24 cellular contexts compared by ENCODE assay signal in the genomic region with DNA sequence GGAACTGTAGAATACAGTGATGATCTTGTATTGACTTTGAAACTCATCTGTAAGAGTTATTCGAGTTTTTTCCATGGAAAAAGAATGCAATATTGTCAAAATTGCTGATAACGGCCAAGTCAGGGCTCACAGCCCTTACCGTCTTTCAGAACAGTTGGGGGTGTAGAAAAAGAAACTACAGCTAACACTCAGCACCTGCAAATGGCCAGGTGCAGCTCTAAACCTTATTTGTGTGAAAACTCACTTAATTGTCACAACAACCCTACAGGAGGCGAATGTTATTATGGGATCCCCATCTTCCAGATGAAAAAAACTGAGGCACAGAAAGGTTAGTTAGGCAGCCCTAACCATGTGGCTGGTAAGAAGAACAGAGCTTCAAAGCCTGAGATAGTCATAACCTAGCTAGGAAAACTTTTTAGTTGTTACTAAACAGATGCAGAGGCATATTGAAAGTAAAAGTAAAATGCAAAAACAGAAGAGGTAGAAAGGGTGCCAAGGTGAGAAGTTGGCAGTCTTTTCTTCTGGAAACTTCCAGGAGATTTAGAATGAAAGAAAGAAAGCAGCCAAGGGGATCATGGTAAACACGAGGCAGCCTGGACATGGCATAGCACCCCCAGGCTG.
"Had no signal": no experiment of that assay in that cellular context is flagged by ENCODE, and none has a peak within 500 bp of the region (broad histone marks: within the 10 kb centered on the region; RNA-seq: fewer than 3 reads in every experiment).

No MANE protein-coding gene starts in this region.

- H3K9ac ChIP-seq: neural progenitor cell, parathyroid adenoma had no signal

- H3K27ac ChIP-seq: left ventricle myocardium inferior, neural progenitor cell, neutrophil, parathyroid adenoma, right atrium auricular region, right lobe of liver, tibial nerve, uterus had no signal

- H3K36me3 ChIP-seq: left ventricle myocardium inferior, neural progenitor cell, neutrophil, right atrium auricular region, right lobe of liver, tibial nerve, uterus had no signal

- H3K27me3 ChIP-seq: neural progenitor cell, neutrophil, right atrium auricular region, right lobe of liver, tibial nerve, uterus had no signal

- H3K9me3 ChIP-seq: left ventricle myocardium inferior, neutrophil, right atrium auricular region, right lobe of liver, tibial nerve, uterus had no signal

- H3K4me1 ChIP-seq: left ventricle myocardium inferior, neural progenitor cell, parathyroid adenoma, right atrium auricular region, right lobe of liver, tibial nerve, uterus had no signal

- ATAC-seq: natural killer cell; right lobe of liver; stimulated activated memory B cell treated with anti-CD40 and anti-IgM and Interleukin-4, amounts not matched to agents 10 μg/mL and 1 μg/mL and 100 μg/mL, for 72 hours; stimulated activated naive CD8-positive, alpha-beta T cell treated with anti-CD3 and anti-CD28 coated beads, Interleukin-15, amount 100 ng/mL, for 72 hours had no signal

- DNase-seq: islet precursor cell; left ventricle myocardium inferior; mesendoderm; naive B cell; natural killer cell; nephron progenitor cell; occipital lobe; right lobe of liver; stimulated activated CD4-positive, alpha-beta T cell treated with anti-CD3 and anti-CD28 coated beads, Interleukin-1b, Interleukin-23, amount 100 ng/mL, for 48 hours; stimulated activated CD4-positive, alpha-beta T cell treated with anti-CD3 and anti-CD28 coated beads, Interleukin-2, amount 100 ng/mL, for 48 hours; stimulated activated CD4-positive, alpha-beta T cell treated with anti-CD3 and anti-CD28 coated beads, Interleukin-4, amount 100 ng/mL, for 4 hours; stimulated activated CD8-positive, alpha-beta memory T cell treated with anti-CD3 and anti-CD28 coated beads, Interleukin-4, amount 100 ng/mL, for 48 hours; stimulated activated naive CD4-positive, alpha-beta T cell treated with Interleukin-2 at 50 U/mL for 16 hours; stimulated activated naive CD8-positive, alpha-beta T cell treated with anti-CD3 and anti-CD28 coated beads, Interleukin-15, amount 100 ng/mL, for 72 hours; substantia nigra; uterus had no signal

- H2AFZ ChIP-seq: neural progenitor cell, parathyroid adenoma had no signal

- H3K4me2 ChIP-seq: neural progenitor cell, smooth muscle cell had no signal

- H3K79me2 ChIP-seq: parathyroid adenoma had no signal

- H3K4me3 ChIP-seq: left ventricle myocardium inferior, lung, neural progenitor cell, right atrium auricular region, right lobe of liver, smooth muscle cell, tibial nerve, uterus had no signal
